ENCODE assay signal across 25 cellular contexts in the genomic region with DNA sequence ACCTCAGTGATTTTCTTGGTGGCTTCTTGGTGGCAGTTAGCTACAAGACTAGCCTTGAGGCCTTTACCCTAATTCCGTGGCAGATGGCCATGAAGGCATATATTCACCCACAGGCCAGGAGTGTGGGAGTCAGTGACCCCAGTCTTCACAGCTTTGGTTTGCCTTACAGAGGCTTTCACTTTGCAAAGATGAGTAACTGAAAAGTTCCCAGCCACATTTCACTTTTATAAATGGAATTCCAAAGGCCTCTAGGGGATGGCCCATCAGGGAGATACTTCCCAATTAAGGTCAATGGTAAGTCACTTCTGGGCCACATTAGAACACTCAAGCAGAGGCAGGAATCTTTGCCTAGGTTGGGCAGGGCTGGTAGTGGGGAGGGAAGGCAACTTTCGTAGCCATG. TPM values are rescaled to one million over a fixed set of nuclear protein-coding genes. Genes with fewer than 3 reads are reported as not detected.
A peak's percentile ranks its signal among the peaks of the same experiment; 100 is the strongest.
DNase-seq lines count a peak whose midpoint lies in the region; ATAC-seq, FAIRE-seq and TF ChIP-seq lines count a peak whose summit lies in the region.
"Had no signal": no experiment of that assay in that cellular context is flagged by ENCODE, and none has a peak within 500 bp of the region (broad histone marks: within the 10 kb centered on the region; RNA-seq: fewer than 3 reads in every experiment).

No MANE protein-coding gene starts in this region.

- H3K9ac ChIP-seq in kidney (ENCODE audit: low read length in 2 of 2), result no peak overlapping the region

- peak overlapping the region; percentile 34 to 76 (median 63) for H3K27ac ChIP-seq in heart right ventricle
- peak overlapping the region; percentile 73 for H3K27ac ChIP-seq in osteoblast (ENCODE audit: low read depth, low read length)
- peak overlapping the region in 1 of 2 donors; percentile 2 for H3K27ac ChIP-seq in kidney (ENCODE audit: low read depth in 2 of 2, low read length in 2 of 2)
- H3K27ac ChIP-seq: 22Rv1 had no signal

- no peak for TF ChIP-seq CTCF in heart right ventricle (IDR thresholded peaks at IDR 0.05)
- no peak for TF ChIP-seq CTCF in osteoblast (IDR thresholded peaks at IDR 0.05; ENCODE audit: extremely low read depth, low read depth, low read length)
- no peak for TF ChIP-seq CTCF in kidney (IDR thresholded peaks at IDR 0.05; ENCODE audit: borderline replicate concordance, extremely low read depth, insufficient read depth)

- H3K9me3 ChIP-seq in heart right ventricle (no peaks in the 10 kb centered on the region), osteoblast (ENCODE audit: low read depth, low read length) (no peaks in the 10 kb centered on the region), kidney (ENCODE audit: control insufficient read depth in 1 of 2, low read length in 2 of 2) (no peaks in the 10 kb centered on the region)

- H3K79me2 ChIP-seq in osteoblast (ENCODE audit: insufficient read depth, low read length), result no peaks in the 10 kb centered on the region

- H3K4me1 ChIP-seq in heart right ventricle (peaks cover 7 to 73% (median 29%) of the 10 kb centered on the region in 9 donors), osteoblast (ENCODE audit: insufficient read depth, low read length) (peaks cover 23% of the 10 kb centered on the region), kidney (ENCODE audit: control insufficient read depth in 1 of 2, insufficient read depth in 1 of 2, low read depth in 1 of 2, low read length in 2 of 2) (peaks cover 0 to 6% of the 10 kb centered on the region in 2 donors)

- peaks cover 0 to 11% (median 0%) of the 10 kb centered on the region in 7 donors for H3K27me3 ChIP-seq in heart right ventricle
- no peaks in the 10 kb centered on the region for H3K27me3 ChIP-seq in osteoblast (ENCODE audit: insufficient read depth, low read length)

- H3K36me3 ChIP-seq in heart right ventricle (no peaks in the 10 kb centered on the region), osteoblast (ENCODE audit: insufficient read depth, low read length) (no peaks in the 10 kb centered on the region), kidney (ENCODE audit: control insufficient read depth in 1 of 2, insufficient read depth in 2 of 2, low read length in 2 of 2) (no peaks in the 10 kb centered on the region)

- WGBS in heart right ventricle, 2 donors, result 78 to 86% methylated on average over 2 of the region's 2 CpGs

- no peak overlapping the region for H2AFZ ChIP-seq in osteoblast (ENCODE audit: low read length)
- H2AFZ ChIP-seq: GM23338 had no signal

- DNase-seq in Right ventricle myocardium inferior (ENCODE audit: missing footprints) (no peak), cardiac septum (ENCODE audit: low spot score) (no peak), heart right ventricle (no peak), osteoblast (ENCODE audit: insufficient read length, low spot score, missing footprints) (peak; percentile 80), kidney (no peak)
- no peak for DNase-seq in stimulated activated naive CD4-positive, alpha-beta T cell treated with Interleukin-2 at 50 U/mL for 16 hours (lab: John Stamatoyannopoulos, UW)
- DNase-seq: CD8-positive, alpha-beta memory T cell; DND-41; GDM1; KBM-7; NCI-H1417 treated with DMSO at 0.1 percent for 48 hours; NCI-H2029; NCI-H2171; NCI-H446 treated with DMSO at 0.1 percent for 48 hours; NK-92 treated with Interleukin-12 subunit alpha and Interleukin-12 subunit beta, amount 100 ng/mL, for 24 hours; RPMI8226 had no signal

- ATAC-seq in Right ventricle myocardium inferior (peak; percentile 5), heart right ventricle (peak in 6 of 8 donors; percentile 2 to 13 (median 8)), GM21619 (IDR thresholded peaks at IDR 0.05; ENCODE audit: unreplicated experiment) (no peak), GM18867 (IDR thresholded peaks at IDR 0.05; ENCODE audit: unreplicated experiment) (no peak)
- ATAC-seq: GM12878, GM23338 had no signal

- H4K20me1 ChIP-seq in osteoblast (ENCODE audit: insufficient read depth, low read length), result no peaks in the 10 kb centered on the region

- H3K4me2 ChIP-seq in osteoblast (ENCODE audit: insufficient read depth, low read length), result peak overlapping the region; percentile 52
- H3K4me2 ChIP-seq: GM23338 had no signal

- intact Hi-C loops in Right ventricle myocardium inferior (cut with DNase I) (no loop called here), cardiac septum (cut with DNase I) (no loop called here), heart right ventricle (cut with DNase I) (loop anchor here in 9 of 10 donors (1.0 to 5.0 kb wide), 5 partner anchors 44 to 48 kb away; no protein-coding TSS in a partner anchor), kidney (cut with DNase I) (no loop called here)

- no peak for FAIRE-seq in kidney (lab: Jason Lieb, UNC)
- FAIRE-seq: D721Med, GM12878 had no signal

- no peak overlapping the region for H3K4me3 ChIP-seq in heart right ventricle
- no peak overlapping the region for H3K4me3 ChIP-seq in osteoblast (ENCODE audit: insufficient read depth, low read length)
- H3K4me3 ChIP-seq in kidney (ENCODE audit: low read length in 2 of 2), result no peak overlapping the region
- H3K4me3 ChIP-seq: GM12878, GM23338 had no signal

RNA-seq across cellular contexts. Expression of gene HEYL, which starts 13.1 kb away (rescaled TPM):
- total RNA-seq in Right ventricle myocardium inferior (19.8 TPM), cardiac septum (20.5 TPM), heart right ventricle (10 to 100 TPM; 11.5 to 27.5 (median 14.3) TPM), osteoblast (under 0.01 TPM in 2 replicates), kidney (32.8 TPM)
- polyA plus RNA-seq in heart right ventricle (10 to 100 TPM; 12.8 to 25.1 TPM), kidney (ENCODE audit: insufficient read depth, low read depth, low replicate concordance) (7.2 TPM)
- total RNA-seq: OCI-LY7 had no signal
- polyA plus RNA-seq: CD8-positive, alpha-beta memory T cell had no signal

RNA-seq across cellular contexts. Expression of gene NT5C1A, which starts 19.4 kb away (rescaled TPM):
- total RNA-seq in Right ventricle myocardium inferior (31.3 TPM), cardiac septum (25.0 TPM), heart right ventricle (10 to 100 TPM; 12.1 to 59.2 (median 29.5) TPM), osteoblast (not detected in 2 replicates), kidney (2.0 TPM)
- polyA plus RNA-seq in heart right ventricle (under 1 TPM; 0.68 to 0.80 TPM), kidney (ENCODE audit: insufficient read depth, low read depth, low replicate concordance) (0.62 TPM)
- total RNA-seq: CD8-positive, alpha-beta memory T cell; GM23338; OCI-LY7 had no signal
- polyA plus RNA-seq: AG04450; BJ; CD8-positive, alpha-beta memory T cell; GM23338 had no signal

RNA-seq across cellular contexts. Expression of gene HPCAL4, which starts 38.7 kb away (rescaled TPM):
- total RNA-seq in Right ventricle myocardium inferior (2.5 TPM), cardiac septum (0.05 TPM), heart right ventricle (1 to 10 TPM in 1 of 10 donors, under 1 TPM in 9; 0.07 to 3.7 (median 0.19) TPM), osteoblast (not detected in 2 replicates), kidney (5.2 TPM)
- polyA plus RNA-seq in heart right ventricle (under 1 TPM; 0.39 to 0.51 TPM), kidney (ENCODE audit: insufficient read depth, low read depth, low replicate concordance) (3.9 TPM)
- total RNA-seq: OCI-LY7 had no signal
- polyA plus RNA-seq: AG04450, BJ had no signal

Comparison
In these comparisons a context has a peak if more than half of its experiments do, and no peak if none do; other contexts are left out.
1. intact Hi-C loops: an anchor here in heart right ventricle (1.0 to 5.0 kb wide); none called in Right ventricle myocardium inferior, cardiac septum and kidney.
2. ATAC-seq: peak in Right ventricle myocardium inferior (single experiment) and heart right ventricle (6 of 8); none in GM21619 (single experiment) and GM18867 (single experiment).
3. RNA of gene HEYL, which starts 13.1 kb away (total RNA-seq): 32.8 TPM in kidney (single experiment), 20.5 TPM in cardiac septum (single experiment), 19.8 TPM in Right ventricle myocardium inferior (single experiment) and 11.5 to 27.5 TPM in heart right ventricle; under 0.01 TPM in osteoblast; every median in the first group is over 10 times any median in the second.